In genomic region chr2:216535454-216535995, GRCh38 we compare ENCODE assay signal across 8 cellular contexts. TPM values are rescaled to one million over a fixed set of nuclear protein-coding genes. Genes with fewer than 3 reads are reported as not detected.
A peak's percentile ranks its signal among the peaks of the same experiment; 100 is the strongest.
DNase-seq lines count a peak whose midpoint lies in the region; TF ChIP-seq lines count a peak whose summit lies in the region.

No MANE protein-coding gene starts in this region.

- no peak overlapping the region for H2BK15ac ChIP-seq in neuronal stem cell (ENCODE audit: low read length)

- peak; percentile 21 for DNase-seq in Ammon's horn (ENCODE audit: low spot score)
- peak; percentile 4 for DNase-seq in RPMI8226
- peak; percentile 88 to 95 for DNase-seq in fibroblast of lung (ENCODE audit: low read depth in 2 of 2)
- no peak for DNase-seq in neuronal stem cell (ENCODE audit: low spot score)
- DNase-seq in HUDEP-2 (lab: John Stamatoyannopoulos, UW; ENCODE audit: unreplicated experiment in 76 of 76): no peak
- no peak for DNase-seq in NCI-H526 treated with DMSO at 0.1 percent for 48 hours (lab: John Stamatoyannopoulos, UW)
- DNase-seq in GF-D8 (lab: John Stamatoyannopoulos, UW): no peak
- DNase-seq in activated T-cell treated with anti-CD3 and anti-CD28 coated beads, Interleukin-2, amount 50 U/mL, for 1 hour: no peak

- H3K18ac ChIP-seq in neuronal stem cell (ENCODE audit: low read length): no peak overlapping the region

- H3K9me3 ChIP-seq in fibroblast of lung (ENCODE audit: control insufficient read depth, insufficient read depth, low read depth, low read length) (no peaks in the 10 kb centered on the region), neuronal stem cell (replicated peaks in 1 of 2; ENCODE audit: control insufficient read depth in 2 of 2, insufficient read depth in 1 of 2, low read depth in 1 of 2, low read length in 2 of 2) (peaks cover 0 to 5% of the 10 kb centered on the region in 2 donors)

- H3K4me3 ChIP-seq in fibroblast of lung (replicated peaks in 1 of 4; ENCODE audit: control extremely low read depth in 1 of 4, insufficient read depth in 1 of 4, low read depth in 3 of 4, low read length in 4 of 4) (no peak overlapping the region), neuronal stem cell (ENCODE audit: low read length in 2 of 2) (no peak overlapping the region)

- H3K4ac ChIP-seq in neuronal stem cell (ENCODE audit: low read length): no peak overlapping the region

- H3K4me1 ChIP-seq in fibroblast of lung (ENCODE audit: control insufficient read depth, extremely low read depth, insufficient read depth, low read length) (peaks cover 26% of the 10 kb centered on the region), neuronal stem cell (ENCODE audit: control insufficient read depth in 2 of 2, insufficient read depth in 1 of 2, low read depth in 1 of 2, low read length in 2 of 2) (peaks cover 11 to 21% of the 10 kb centered on the region in 2 donors)

- H4K91ac ChIP-seq in neuronal stem cell (ENCODE audit: low read depth, low read length, poor library complexity): no peak overlapping the region

- H3K4me2 ChIP-seq in fibroblast of lung (ENCODE audit: extremely low read depth, insufficient read depth, low read length) (peak overlapping the region; percentile 55), neuronal stem cell (ENCODE audit: insufficient read depth, low read length, poor library complexity, severe bottlenecking) (no peak overlapping the region)

- no peak overlapping the region for H4K8ac ChIP-seq in neuronal stem cell (ENCODE audit: low read depth, low read length)

- H3K9ac ChIP-seq in fibroblast of lung (ENCODE audit: insufficient read depth, low read length): peak overlapping the region; percentile 10
- peak overlapping the region; percentile 55 for H3K9ac ChIP-seq in neuronal stem cell (ENCODE audit: low read depth, low read length, poor library complexity)

- no peaks in the 10 kb centered on the region for H4K20me1 ChIP-seq in fibroblast of lung (ENCODE audit: control insufficient read depth, extremely low read depth, insufficient read depth, low read length)

- no peaks in the 10 kb centered on the region for H3K79me1 ChIP-seq in neuronal stem cell (ENCODE audit: low read depth, low read length)

- H2BK120ac ChIP-seq in neuronal stem cell (ENCODE audit: low read depth, low read length): no peak overlapping the region

- TF ChIP-seq CTCF in fibroblast of lung (conservative IDR thresholded peaks at IDR 0.05 in 1 of 2, IDR thresholded peaks at IDR 0.05 in 1 of 2; ENCODE audit: low read depth in 1 of 2, low read length in 2 of 2): no peak

- H2AFZ ChIP-seq in fibroblast of lung (ENCODE audit: low read length) (peak overlapping the region; percentile 35), neuronal stem cell (ENCODE audit: low read length) (no peak overlapping the region)

- WGBS in neuronal stem cell (ENCODE audit: extremely low coverage in 2 of 2, insufficient read length in 2 of 2, insufficient replicate concordance in 1 of 2), 2 donors: no CpG with 5 or more reads among the region's 10 CpGs

- H3K79me2 ChIP-seq in fibroblast of lung (ENCODE audit: control insufficient read depth, insufficient read depth, low read length): no peaks in the 10 kb centered on the region

- no peaks in the 10 kb centered on the region for H3K36me3 ChIP-seq in fibroblast of lung (ENCODE audit: control insufficient read depth, insufficient read depth, low read length)
- peaks cover 0 to 10% of the 10 kb centered on the region in 2 donors for H3K36me3 ChIP-seq in neuronal stem cell (replicated peaks in 1 of 2; ENCODE audit: control insufficient read depth in 2 of 2, insufficient read depth in 2 of 2, low read length in 2 of 2)

- no peaks in the 10 kb centered on the region for H3K27me3 ChIP-seq in fibroblast of lung (ENCODE audit: control insufficient read depth, insufficient read depth, low read length)
- peaks cover 0 to 2% (median 0%) of the 10 kb centered on the region in 3 experiments for H3K27me3 ChIP-seq in neuronal stem cell (ENCODE audit: control insufficient read depth in 3 of 3, insufficient read depth in 3 of 3, low read depth in 1 of 3, low read length in 3 of 3)

- H2AK5ac ChIP-seq in neuronal stem cell (ENCODE audit: low read depth, low read length): no peak overlapping the region

- no peak overlapping the region for H3K23ac ChIP-seq in neuronal stem cell (ENCODE audit: low read depth, low read length, poor library complexity)

- H3K27ac ChIP-seq in fibroblast of lung (ENCODE audit: insufficient read depth, low read length) (peak overlapping the region; percentile 65), neuronal stem cell (replicated peaks; ENCODE audit: low read length) (no peak overlapping the region)

- H3K14ac ChIP-seq in neuronal stem cell (ENCODE audit: low read length): no peak overlapping the region

- H2BK12ac ChIP-seq in neuronal stem cell (ENCODE audit: low read length): no peak overlapping the region

- no peak overlapping the region for H2BK5ac ChIP-seq in neuronal stem cell (ENCODE audit: low read length)

RNA-seq across cellular contexts. Expression of gene RPL37A, which starts 36.9 kb away (rescaled TPM):
- 3,233 and 3,423 TPM in 2 replicates for total RNA-seq in fibroblast of lung
- 1,592 and 1,688 TPM in 2 replicates for polyA plus RNA-seq in fibroblast of lung
- polyA plus RNA-seq in fibroblast of lung (2012): 5,148 and 5,420 TPM in 2 replicates
- polyA minus RNA-seq in fibroblast of lung (ENCODE audit: low replicate concordance): 265 and 436 TPM in 2 replicates
- polyA plus RNA-seq in neuronal stem cell (2013, experiment 1 of 2): 12,339 TPM
- 11,893 TPM for polyA plus RNA-seq in neuronal stem cell (2013, experiment 2 of 2)

Comparison
In these comparisons a context has a peak if more than half of its experiments do, and no peak if none do; other contexts are left out.
1. DNase-seq: peak in Ammon's horn (single experiment), RPMI8226 (single experiment) and fibroblast of lung (2 of 2); none in neuronal stem cell (single experiment), HUDEP-2 (0 of 76), NCI-H526 treated with DMSO at 0.1 percent for 48 hours (single experiment), GF-D8 (single experiment) and activated T-cell treated with anti-CD3 and anti-CD28 coated beads, Interleukin-2, amount 50 U/mL, for 1 hour (single experiment).